ENCODE assay signal across 26 cellular contexts in the genomic region with DNA sequence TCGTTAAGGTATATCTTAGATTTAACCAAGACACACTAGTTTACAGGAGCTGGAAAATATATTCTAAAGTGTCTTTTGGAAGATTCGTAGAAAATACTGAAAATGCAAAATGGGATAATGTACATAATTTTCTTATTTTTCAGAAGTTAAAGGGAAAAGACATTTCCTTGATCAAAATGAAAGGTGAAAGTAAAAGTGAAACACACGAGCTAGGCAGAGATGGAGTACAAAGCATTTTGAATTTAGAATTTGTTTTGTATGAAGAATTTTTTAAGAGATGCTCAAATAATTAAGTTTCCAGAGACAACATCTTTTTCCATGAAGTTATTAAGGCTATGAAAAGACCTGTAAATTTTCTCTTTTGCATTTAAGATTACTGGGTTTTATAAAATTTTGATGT.
DNase-seq lines count a peak whose midpoint lies in the region; ATAC-seq and TF ChIP-seq lines count a peak whose summit lies in the region.
"Had no signal": no experiment of that assay in that cellular context is flagged by ENCODE, and none has a peak within 500 bp of the region (broad histone marks: within the 10 kb centered on the region; RNA-seq: fewer than 3 reads in every experiment).

No MANE protein-coding gene starts in this region.

- H3K9me2 ChIP-seq in SK-N-SH: no peaks in the 10 kb centered on the region

- no peaks in the 10 kb centered on the region for H3K27me3 Mint-ChIP-seq in activated CD4-positive, alpha-beta memory T cell treated with anti-CD3 and anti-CD28 coated beads for 36 hours
- H3K27me3 Mint-ChIP-seq: CD4-positive, alpha-beta memory T cell; T-helper 17 cell had no signal

- POLR2A ChIA-PET in SK-N-SH (lab: Yijun Ruan, JAX): no interaction called here
- POLR2A ChIA-PET in activated CD4-positive, alpha-beta memory T cell treated with anti-CD3 and anti-CD28 coated beads for 36 hours (lab: Charles Lee): no interaction called here

- H3K4me3 Mint-ChIP-seq in activated CD4-positive, alpha-beta memory T cell treated with anti-CD3 and anti-CD28 coated beads for 36 hours: no peak overlapping the region
- H3K4me3 Mint-ChIP-seq: CD4-positive, alpha-beta memory T cell; H9; HFFc6; T-helper 17 cell had no signal

- no peak for TF ChIP-seq CTCF in SK-N-SH (IDR thresholded peaks at IDR 0.05)
- no peak for TF ChIP-seq CTCF in GM13976 (IDR thresholded peaks at IDR 0.05; ENCODE audit: borderline replicate concordance, control extremely low read depth, extremely low read depth, insufficient read depth, missing control alignments)
- no peak for TF ChIP-seq CTCF in WI38 (IDR thresholded peaks at IDR 0.05; ENCODE audit: low read depth, low read length)

- H3K27ac ChIP-seq in SK-N-SH (ENCODE audit: low read depth in 2 of 2, low read length in 1 of 2): no peak overlapping the region
- H3K27ac ChIP-seq: GM23248, HL-60, SJSA1 had no signal

- in situ Hi-C loops in GM13976 (cut with MboI; ENCODE audit: low sequenced_read_pairs, unreplicated experiment): no loop called here

- peak overlapping the region; percentile 57; the same call in 1 of the 2 replicates for H2AFZ ChIP-seq in SK-N-SH (ENCODE audit: low read depth)
- H2AFZ ChIP-seq: GM23248 had no signal

- H3K9me3 Mint-ChIP-seq in activated CD4-positive, alpha-beta memory T cell treated with anti-CD3 and anti-CD28 coated beads for 36 hours: peaks cover 4% of the 10 kb centered on the region

- no peaks in the 10 kb centered on the region for H3K4me1 Mint-ChIP-seq in activated CD4-positive, alpha-beta memory T cell treated with anti-CD3 and anti-CD28 coated beads for 36 hours (ENCODE audit: low read depth)
- H3K4me1 Mint-ChIP-seq: CD4-positive, alpha-beta memory T cell; H9; T-helper 17 cell had no signal

- no peaks in the 10 kb centered on the region for H3K27me3 ChIP-seq in SK-N-SH (ENCODE audit: insufficient read depth)
- no peaks in the 10 kb centered on the region for H3K27me3 ChIP-seq in MG63
- H3K27me3 ChIP-seq: BE2C, SJSA1 had no signal

- no peaks in the 10 kb centered on the region for H3K9me3 ChIP-seq in SK-N-SH
- H3K9me3 ChIP-seq in MG63: no peaks in the 10 kb centered on the region
- H3K9me3 ChIP-seq: BE2C, SJSA1 had no signal

- H3K4me3 ChIP-seq in SK-N-SH (ENCODE audit: low read depth in 2 of 2, low read length in 1 of 2): no peak overlapping the region; a peak in 1 of 4 replicates
- peak overlapping the region; percentile 20 for H3K4me3 ChIP-seq in MG63
- H3K4me3 ChIP-seq in WI38 (ENCODE audit: low read depth, low read length): peak overlapping the region; percentile 35
- H3K4me3 ChIP-seq: GM23248, SJSA1 had no signal

- ATAC-seq in SK-N-SH treated with all-trans-retinoic acid at 6 μM for 48 hours: no peak
- ATAC-seq: HepG2, Right ventricle myocardium inferior, T-helper 17 cell had no signal

- WGBS in SK-N-SH (ENCODE audit: low lambda C conversion rate): 4% methylated on average over 3 of the region's 3 CpGs

- H3K4me1 ChIP-seq in SK-N-SH (ENCODE audit: control insufficient read depth in 1 of 2, insufficient read depth in 2 of 2, low read depth in 1 of 2, low read length in 1 of 2): no peaks in the 10 kb centered on the region
- H3K4me1 ChIP-seq: BE2C, SJSA1 had no signal

- no peak for TF ChIP-seq RAD21 in SK-N-SH (IDR thresholded peaks at IDR 0.05; ENCODE audit: low read length)

- DNase-seq in SK-N-SH: no peak
- DNase-seq in GM13976 (ENCODE audit: low spot score): peak; percentile 14
- no peak for DNase-seq in MG63
- no peak for DNase-seq in COLO829 (ENCODE audit: low spot score)
- DNase-seq in activated CD4-positive, alpha-beta memory T cell treated with anti-CD3 and anti-CD28 coated beads for 36 hours: no peak
- no peak for DNase-seq in GM19240 (ENCODE audit: insufficient read length, low spot score)
- DNase-seq: BE2C; CD4-positive, alpha-beta memory T cell; EL; GF-D8; GM23248; H9; HFFc6; KBM-7; NCI-H1092 treated with DMSO at 0.1 percent for 48 hours; NCI-H146; NCI-H2029; NCI-H2227 treated with DMSO at 0.1 percent for 48 hours; NCI-H510A; T-helper 17 cell had no signal

- CTCF ChIA-PET in SK-N-SH (lab: Yijun Ruan, JAX): no interaction called here
- CTCF ChIA-PET in activated CD4-positive, alpha-beta memory T cell treated with anti-CD3 and anti-CD28 coated beads for 36 hours (lab: Charles Lee): no interaction called here

- H3K36me3 ChIP-seq in SK-N-SH (replicated peaks in 1 of 2; ENCODE audit: control insufficient read depth in 1 of 2, insufficient read depth in 2 of 2, low read length in 1 of 2) (no peaks in the 10 kb centered on the region), MG63 (no peaks in the 10 kb centered on the region)
- H3K36me3 ChIP-seq: BE2C, SJSA1 had no signal

- H3K27ac Mint-ChIP-seq in activated CD4-positive, alpha-beta memory T cell treated with anti-CD3 and anti-CD28 coated beads for 36 hours: no peak overlapping the region
- H3K27ac Mint-ChIP-seq: CD4-positive, alpha-beta memory T cell; H9; HFFc6; T-helper 17 cell had no signal

- no peak for TF ChIP-seq EP300 in SK-N-SH (IDR thresholded peaks at IDR 0.05; ENCODE audit: borderline replicate concordance in 1 of 2, low read depth in 1 of 2, low read length in 1 of 2)

- no peaks in the 10 kb centered on the region for H3F3A ChIP-seq in SK-N-SH (replicated peaks; ENCODE audit: insufficient read depth)

- H4K20me1 ChIP-seq in SK-N-SH (ENCODE audit: insufficient read depth): no peaks in the 10 kb centered on the region

- intact Hi-C loops in activated CD4-positive, alpha-beta memory T cell treated with anti-CD3 and anti-CD28 coated beads for 36 hours (cut with micrococcal nuclease): no loop called here

- H3K9ac ChIP-seq in SK-N-SH: no peak overlapping the region; the same call in 1 of the 2 replicates
- H3K9ac ChIP-seq: GM23248 had no signal

- no peaks in the 10 kb centered on the region for H3K79me2 ChIP-seq in SK-N-SH (ENCODE audit: insufficient read depth)

- H3K36me3 Mint-ChIP-seq in activated CD4-positive, alpha-beta memory T cell treated with anti-CD3 and anti-CD28 coated beads for 36 hours: no peaks in the 10 kb centered on the region
- H3K36me3 Mint-ChIP-seq: CD4-positive, alpha-beta memory T cell had no signal

- no peak overlapping the region for H3K4me2 ChIP-seq in SK-N-SH

TF ChIP-seq in SK-N-SH, 30 proteins besides CTCF, POLR2A, EP300 and RAD21:
- TF ChIP-seq TCF12 (IDR thresholded peaks at IDR 0.05) (no peak), FOXJ3 (CRISPR knock-in tag; IDR thresholded peaks at IDR 0.05) (no peak), FOSL2 (IDR thresholded peaks at IDR 0.05; ENCODE audit: borderline replicate concordance, low read depth) (no peak), NFIC (IDR thresholded peaks at IDR 0.05; ENCODE audit: borderline replicate concordance) (no peak), JUND (IDR thresholded peaks at IDR 0.05) (no peak), GABPA (IDR thresholded peaks at IDR 0.05; ENCODE audit: low read depth) (no peak), RFX5 (IDR thresholded peaks at IDR 0.05; ENCODE audit: low read length) (no peak)
- TF ChIP-seq, protein P1, sequence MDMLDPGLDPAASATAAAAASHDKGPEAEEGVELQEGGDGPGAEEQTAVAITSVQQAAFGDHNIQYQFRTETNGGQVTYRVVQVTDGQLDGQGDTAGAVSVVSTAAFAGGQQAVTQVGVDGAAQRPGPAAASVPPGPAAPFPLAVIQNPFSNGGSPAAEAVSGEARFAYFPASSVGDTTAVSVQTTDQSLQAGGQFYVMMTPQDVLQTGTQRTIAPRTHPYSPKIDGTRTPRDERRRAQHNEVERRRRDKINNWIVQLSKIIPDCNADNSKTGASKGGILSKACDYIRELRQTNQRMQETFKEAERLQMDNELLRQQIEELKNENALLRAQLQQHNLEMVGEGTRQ (IDR thresholded peaks at IDR 0.05; ENCODE audit: borderline replicate concordance, low read depth, low read length): no peak
- TF ChIP-seq, protein P2, sequence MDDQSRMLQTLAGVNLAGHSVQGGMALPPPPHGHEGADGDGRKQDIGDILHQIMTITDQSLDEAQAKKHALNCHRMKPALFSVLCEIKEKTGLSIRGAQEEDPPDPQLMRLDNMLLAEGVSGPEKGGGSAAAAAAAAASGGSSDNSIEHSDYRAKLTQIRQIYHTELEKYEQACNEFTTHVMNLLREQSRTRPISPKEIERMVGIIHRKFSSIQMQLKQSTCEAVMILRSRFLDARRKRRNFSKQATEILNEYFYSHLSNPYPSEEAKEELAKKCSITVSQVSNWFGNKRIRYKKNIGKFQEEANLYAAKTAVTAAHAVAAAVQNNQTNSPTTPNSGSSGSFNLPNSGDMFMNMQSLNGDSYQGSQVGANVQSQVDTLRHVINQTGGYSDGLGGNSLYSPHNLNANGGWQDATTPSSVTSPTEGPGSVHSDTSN (IDR thresholded peaks at IDR 0.05): no peak

TF ChIP-seq in SK-N-SH treated with all-trans-retinoic acid at 6 μM for 48 hours, 23 proteins besides CTCF, POLR2A, EP300 and RAD21:
- TF ChIP-seq, protein P3, sequence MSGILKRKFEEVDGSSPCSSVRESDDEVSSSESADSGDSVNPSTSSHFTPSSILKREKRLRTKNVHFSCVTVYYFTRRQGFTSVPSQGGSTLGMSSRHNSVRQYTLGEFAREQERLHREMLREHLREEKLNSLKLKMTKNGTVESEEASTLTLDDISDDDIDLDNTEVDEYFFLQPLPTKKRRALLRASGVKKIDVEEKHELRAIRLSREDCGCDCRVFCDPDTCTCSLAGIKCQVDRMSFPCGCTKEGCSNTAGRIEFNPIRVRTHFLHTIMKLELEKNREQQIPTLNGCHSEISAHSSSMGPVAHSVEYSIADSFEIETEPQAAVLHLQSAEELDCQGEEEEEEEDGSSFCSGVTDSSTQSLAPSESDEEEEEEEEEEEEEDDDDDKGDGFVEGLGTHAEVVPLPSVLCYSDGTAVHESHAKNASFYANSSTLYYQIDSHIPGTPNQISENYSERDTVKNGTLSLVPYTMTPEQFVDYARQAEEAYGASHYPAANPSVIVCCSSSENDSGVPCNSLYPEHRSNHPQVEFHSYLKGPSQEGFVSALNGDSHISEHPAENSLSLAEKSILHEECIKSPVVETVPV (CRISPR knock-in tag; IDR thresholded peaks at IDR 0.05): no peak
- no peak for TF ChIP-seq ZFP3 (CRISPR knock-in tag; IDR thresholded peaks at IDR 0.05)
- TF ChIP-seq, protein P4, sequence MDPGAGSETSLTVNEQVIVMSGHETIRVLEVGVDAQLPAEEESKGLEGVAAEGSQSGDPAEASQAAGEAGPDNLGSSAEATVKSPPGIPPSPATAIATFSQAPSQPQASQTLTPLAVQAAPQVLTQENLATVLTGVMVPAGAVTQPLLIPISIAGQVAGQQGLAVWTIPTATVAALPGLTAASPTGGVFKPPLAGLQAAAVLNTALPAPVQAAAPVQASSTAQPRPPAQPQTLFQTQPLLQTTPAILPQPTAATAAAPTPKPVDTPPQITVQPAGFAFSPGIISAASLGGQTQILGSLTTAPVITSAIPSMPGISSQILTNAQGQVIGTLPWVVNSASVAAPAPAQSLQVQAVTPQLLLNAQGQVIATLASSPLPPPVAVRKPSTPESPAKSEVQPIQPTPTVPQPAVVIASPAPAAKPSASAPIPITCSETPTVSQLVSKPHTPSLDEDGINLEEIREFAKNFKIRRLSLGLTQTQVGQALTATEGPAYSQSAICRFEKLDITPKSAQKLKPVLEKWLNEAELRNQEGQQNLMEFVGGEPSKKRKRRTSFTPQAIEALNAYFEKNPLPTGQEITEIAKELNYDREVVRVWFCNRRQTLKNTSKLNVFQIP (CRISPR knock-in tag; IDR thresholded peaks at IDR 0.05; ENCODE audit: borderline replicate concordance, low read depth): no peak

Comparison
In these comparisons a context has a peak if more than half of its experiments do, and no peak if none do; other contexts are left out.
1. H3K4me3 ChIP-seq: peak in MG63 (single experiment) and WI38 (single experiment); none in SK-N-SH (0 of 2).